ENCODE assay signal across 8 cellular contexts in the genomic region with DNA sequence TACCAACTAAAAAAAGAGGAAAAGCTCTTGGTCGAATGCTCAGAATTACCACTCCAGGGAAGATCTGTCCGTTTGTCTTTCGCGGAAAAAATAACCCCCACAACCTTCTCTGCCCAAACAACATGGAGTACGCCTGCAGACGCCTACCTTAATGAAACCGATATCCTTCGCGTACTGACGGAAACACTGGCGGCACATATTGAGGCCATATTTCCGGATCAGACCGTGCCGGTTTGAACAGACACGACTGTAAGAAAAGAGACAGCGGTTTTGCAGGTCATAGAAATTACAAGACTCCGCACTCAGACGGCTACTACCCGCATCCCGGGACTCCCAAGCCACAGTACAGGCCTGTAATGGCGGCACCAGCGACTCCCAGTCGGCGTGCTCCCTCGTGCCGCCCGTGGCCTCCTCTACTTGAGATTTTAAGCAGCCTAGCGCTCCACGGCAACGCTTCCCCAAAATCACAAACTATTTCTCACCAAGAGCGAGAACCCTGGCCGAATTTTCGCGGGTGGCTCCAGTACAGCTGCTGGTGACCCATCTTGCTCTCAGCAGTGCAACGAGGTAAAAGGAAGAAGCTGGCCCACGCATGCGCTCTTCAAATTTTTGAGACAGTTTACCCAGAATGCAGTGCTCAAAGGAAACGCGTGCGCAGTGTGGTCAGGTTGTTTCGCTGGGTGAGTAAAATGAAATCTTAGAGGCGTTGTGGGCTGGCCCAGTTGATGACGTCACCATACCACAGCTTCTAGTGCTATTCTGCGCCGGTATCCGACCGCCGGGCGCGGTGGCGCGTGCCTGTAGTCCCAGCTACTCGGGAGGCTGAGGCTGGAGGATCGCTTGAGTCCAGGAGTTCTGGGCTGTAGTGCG. TPM values are rescaled to one million over a fixed set of nuclear protein-coding genes. Genes with fewer than 3 reads are reported as not detected.
DNase-seq lines count a peak whose midpoint lies in the region; ATAC-seq and TF ChIP-seq lines count a peak whose summit lies in the region.

Gene RPS29 (minus strand): TSS at position 578 of the 870 bp plus-strand sequence. CDS start 34 bp downstream, at position 544.

- CTCF ChIA-PET in CD4-positive, alpha-beta memory T cell (lab: Charles Lee; ENCODE audit: partially characterized antibody) = interaction anchor here (0.7 to 4.7 kb wide), 15 partner anchors 9 to 726 kb away, joined by 3 to 49 read pairs (median 5); partner anchors contain the start of genes DMAC2L, DNAAF2, KLHDC1 and KLHDC2

- peak within 1 kb of the TSS; percentile 88 to 100 (median 99) for H3K27ac Mint-ChIP-seq in CD4-positive, alpha-beta memory T cell

- no peaks in the 10 kb centered on the region for H3K27me3 ChIP-seq in CD4-positive, alpha-beta memory T cell (ENCODE audit: insufficient read depth, low read length)
- no peaks in the 10 kb centered on the region for H3K27me3 ChIP-seq in lower lobe of right lung (ENCODE audit: low read depth)

- H3K4me1 ChIP-seq in CD4-positive, alpha-beta memory T cell (ENCODE audit: insufficient read depth, low read length) = peaks cover 38% of the 10 kb centered on the region
- peaks cover 35% of the 10 kb centered on the region for H3K4me1 ChIP-seq in lower lobe of right lung

- ATAC-seq in GM19467 (IDR thresholded peaks at IDR 0.05; ENCODE audit: unreplicated experiment) (peak; percentile 87), lower lobe of right lung (peak; percentile 97 to 98)

- POLR2A ChIA-PET in CD4-positive, alpha-beta memory T cell (lab: Charles Lee; ENCODE audit: partially characterized antibody) = interaction anchor here (0.6 to 6.2 kb wide), 29 partner anchors 11 to 1236 kb away, joined by 3 to 197 read pairs (median 4); partner anchors contain the start of genes ARF6, DNAAF2, KLHDC1 and KLHDC2

- peaks cover 29 to 62% (median 42%) of the 10 kb centered on the region in 4 donors for H3K4me1 Mint-ChIP-seq in CD4-positive, alpha-beta memory T cell

- peak; percentile 98 to 99 (median 99) for DNase-seq in CD4-positive, alpha-beta memory T cell
- peak; percentile 99 for DNase-seq in HS-27A (ENCODE audit: low read depth)
- DNase-seq in NK-92 (lab: John Stamatoyannopoulos, UW; ENCODE audit: unreplicated experiment) = peak; percentile 87
- DNase-seq in activated CD8-positive, alpha-beta memory T cell treated with anti-CD3 and anti-CD28 coated beads for 1 hour (ENCODE audit: extremely low read depth in 1 of 2, low read depth in 1 of 2) = peak; percentile 93 to 98
- DNase-seq in effector CD4-positive, alpha-beta T cell = peak; percentile 96
- DNase-seq in lower lobe of right lung = peak; percentile 98
- DNase-seq in stimulated activated CD4-positive, alpha-beta T cell treated with anti-CD3 and anti-CD28 coated beads, TNF-alpha, amount 100 ng/mL, for 24 hours (ENCODE audit: low read depth in 3 of 3) = peak; percentile 97 to 98 (median 97)

- no peaks in the 10 kb centered on the region for H3K9me3 ChIP-seq in CD4-positive, alpha-beta memory T cell (ENCODE audit: control insufficient read depth in 1 of 2, low read length in 2 of 2)
- H3K9me3 ChIP-seq in lower lobe of right lung = no peaks in the 10 kb centered on the region

- H3K36me3 Mint-ChIP-seq in CD4-positive, alpha-beta memory T cell = peaks cover 33 to 56% of the 10 kb centered on the region in 2 donors

- TF ChIP-seq CTCF in lower lobe of right lung (IDR thresholded peaks at IDR 0.05) = no peak

- peaks cover 0 to 12% (median 0%) of the 10 kb centered on the region in 8 donors for H3K9me3 Mint-ChIP-seq in CD4-positive, alpha-beta memory T cell

- H3K36me3 ChIP-seq in CD4-positive, alpha-beta memory T cell (ENCODE audit: insufficient read depth, low read length) = peaks cover 24% of the 10 kb centered on the region
- peaks cover 31% of the 10 kb centered on the region for H3K36me3 ChIP-seq in lower lobe of right lung

- H3K4me3 ChIP-seq in CD4-positive, alpha-beta memory T cell (ENCODE audit: low read length in 2 of 2) = peak within 1 kb of the TSS; percentile 93 to 98
- H3K4me3 ChIP-seq in lower lobe of right lung = peak within 1 kb of the TSS; percentile 91

- peak within 1 kb of the TSS; percentile 87 to 98 (median 95) for H3K4me3 Mint-ChIP-seq in CD4-positive, alpha-beta memory T cell

- peak within 1 kb of the TSS; percentile 95 for H3K27ac ChIP-seq in CD4-positive, alpha-beta memory T cell (ENCODE audit: low read depth, low read length)
- peak within 1 kb of the TSS; percentile 94 for H3K27ac ChIP-seq in lower lobe of right lung

- intact Hi-C loops in CD4-positive, alpha-beta memory T cell (cut with micrococcal nuclease) = loop anchor here (1.0 to 5.0 kb wide), 8 partner anchors 12 to 727 kb away; partner anchors contain the start of genes DMAC2L, L2HGDH, LRR1 and MGAT2
- intact Hi-C loops in lower lobe of right lung (cut with DNase I) = no loop called here

- peaks cover 0 to 4% of the 10 kb centered on the region in 2 donors for H3K27me3 Mint-ChIP-seq in CD4-positive, alpha-beta memory T cell

RNA-seq across cellular contexts. Expression of gene RPS29, which starts in this region (rescaled TPM):
- 1,000 to 10,000 TPM; 3,602 to 3,749 TPM for total RNA-seq in CD4-positive, alpha-beta memory T cell
- over 10,000 TPM in 1 of 2 donors, 1,000 to 10,000 TPM in 1; 8,635 to 10,008 TPM for polyA plus RNA-seq in CD4-positive, alpha-beta memory T cell
- total RNA-seq in lower lobe of right lung = 1,209 TPM

Comparison
In these comparisons a context has a peak if more than half of its experiments do, and no peak if none do; other contexts are left out.
1. Peak in every context shown above with its lines: DNase-seq, ATAC-seq, H3K4me3 ChIP-seq and H3K27ac ChIP-seq.